ENCODE assay signal across 8 cellular contexts in genomic region chr12:19431407-19432308, GRCh38. TPM values are rescaled to one million over a fixed set of nuclear protein-coding genes. Genes with fewer than 3 reads are reported as not detected.
DNase-seq lines count a peak whose midpoint lies in the region; TF ChIP-seq lines count a peak whose summit lies in the region.

No MANE protein-coding gene starts in this region.

- no peaks in the 10 kb centered on the region for H3K27me3 ChIP-seq in dorsolateral prefrontal cortex

- peak overlapping the region in 7 of 59 donors; percentile 3 to 52 (median 35) for H3K27ac ChIP-seq in dorsolateral prefrontal cortex

- intact Hi-C loops in posterior vena cava (cut with DNase I): no loop called here
- intact Hi-C loops in dorsolateral prefrontal cortex (cut with DNase I): no loop called here

- TF ChIP-seq CTCF in HFF-Myc (IDR thresholded peaks at IDR 0.05; ENCODE audit: low read depth, low read length, missing control alignments) (no peak), dorsolateral prefrontal cortex (IDR thresholded peaks at IDR 0.05 in 54 of 56, conservative IDR thresholded peaks at IDR 0.05 in 2 of 56; ENCODE audit: low read depth in 1 of 56, partially characterized antibody in 56 of 56) (no peak)

- DNase-seq in DMS 273 (lab: John Stamatoyannopoulos, UW; ENCODE audit: unreplicated experiment): peak; percentile 69
- no peak for DNase-seq in DMS 273 treated with DMSO at 0.1 percent for 48 hours (lab: John Stamatoyannopoulos, UW)
- DNase-seq in HFF-Myc (ENCODE audit: extremely low read depth, low read depth): peak; percentile 52
- peak; percentile 21 for DNase-seq in NCI-H526 treated with DMSO at 0.1 percent for 48 hours (lab: John Stamatoyannopoulos, UW)
- peak; percentile 12 for DNase-seq in central memory CD4-positive, alpha-beta T cell
- DNase-seq in skeletal muscle cell (ENCODE audit: low read depth): peak; percentile 60
- no peak for DNase-seq in posterior vena cava (ENCODE audit: low spot score)
- no peak for DNase-seq in dorsolateral prefrontal cortex

- H3K4me3 ChIP-seq in HFF-Myc (replicated peaks; ENCODE audit: low read depth, low read length) (no peak overlapping the region), skeletal muscle cell (ENCODE audit: low read depth, low read length) (no peak overlapping the region), dorsolateral prefrontal cortex (no peak overlapping the region)

RNA-seq across cellular contexts. Expression of gene AEBP2, which starts 7.6 kb away (rescaled TPM):
- total RNA-seq in posterior vena cava (10 to 100 TPM; 44.0 to 54.8 TPM), dorsolateral prefrontal cortex (10 to 100 TPM; 47.9 to 93.2 (median 69.6) TPM)

Comparison
In these comparisons a context has a peak if more than half of its experiments do, and no peak if none do; other contexts are left out.
1. DNase-seq: peak in DMS 273 (single experiment), HFF-Myc (single experiment), NCI-H526 treated with DMSO at 0.1 percent for 48 hours (single experiment), central memory CD4-positive, alpha-beta T cell (single experiment) and skeletal muscle cell (single experiment); none in DMS 273 treated with DMSO at 0.1 percent for 48 hours (single experiment), posterior vena cava (single experiment) and dorsolateral prefrontal cortex (0 of 10).